In the genomic region with DNA sequence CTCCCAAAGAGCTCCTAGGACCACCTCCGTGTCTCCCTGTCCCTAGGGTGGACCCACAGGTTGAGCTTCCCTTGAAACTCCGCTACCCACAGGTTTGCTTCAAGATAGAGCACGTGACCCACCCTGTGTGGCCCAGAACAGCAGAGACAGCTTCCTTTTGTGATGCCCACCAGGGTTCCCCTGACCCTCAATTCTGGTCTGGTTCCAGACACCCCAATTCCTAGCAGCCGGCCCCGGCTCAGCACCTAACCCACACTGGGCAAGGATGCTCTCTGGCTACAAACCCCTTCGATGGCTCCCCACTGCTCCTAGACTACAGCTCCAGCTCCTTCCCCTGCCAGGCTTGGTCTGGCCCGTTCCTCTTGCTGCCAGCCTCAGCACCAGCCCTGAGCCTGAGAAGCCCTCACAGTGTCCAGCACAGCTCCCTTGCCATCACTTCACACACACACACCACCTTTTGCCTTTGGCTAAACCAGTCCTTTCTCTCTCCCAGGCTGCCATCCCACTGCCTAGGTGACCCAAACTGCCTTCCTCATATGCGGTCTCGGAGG, we compare ENCODE assay signal across 9 cellular contexts. TPM values are rescaled to one million over a fixed set of nuclear protein-coding genes. Genes with fewer than 3 reads are reported as not detected.
DNase-seq lines count a peak whose midpoint lies in the region; ATAC-seq and TF ChIP-seq lines count a peak whose summit lies in the region.
"Had no signal": no experiment of that assay in that cellular context is flagged by ENCODE, and none has a peak within 500 bp of the region (broad histone marks: within the 10 kb centered on the region; RNA-seq: fewer than 3 reads in every experiment).

No MANE protein-coding gene starts in this region.

- TF ChIP-seq POLR2A in stomach (IDR thresholded peaks at IDR 0.05) = no peak

- intact Hi-C loops in stomach (cut with DNase I; ENCODE audit: low total_unique reads) = loop anchor here (10.0 kb wide), 1 partner anchor 113 kb away; no protein-coding TSS in a partner anchor

- H3K4me3 ChIP-seq in LNCaP clone FGC (ENCODE audit: low read depth, low read length) (peak overlapping the region; percentile 13; the same call in 1 of the 2 replicates), osteoblast (ENCODE audit: insufficient read depth, low read length) (no peak overlapping the region), stomach (no peak overlapping the region)
- H3K4me3 ChIP-seq: left ventricle myocardium inferior had no signal

- H3K27ac ChIP-seq in osteoblast (ENCODE audit: low read depth, low read length) (no peak overlapping the region), stomach (no peak overlapping the region)
- H3K27ac ChIP-seq: left ventricle myocardium inferior had no signal

- no peak for DNase-seq in T-helper 2 cell treated with Interferon-gamma antibody and Interleukin-4, amounts not matched to agents 5 μg/mL and 100 μg/mL, for 36 hours (ENCODE audit: low spot score)
- no peak for DNase-seq in T-helper 2 cell
- no peak for DNase-seq in LNCaP clone FGC (ENCODE audit: low read depth)
- peak; percentile 76 for DNase-seq in chondrocyte (ENCODE audit: low spot score)
- DNase-seq in osteoblast (ENCODE audit: insufficient read length, low spot score, missing footprints) = peak; percentile 78
- no peak for DNase-seq in stomach
- no peak for DNase-seq in SHP77 (lab: John Stamatoyannopoulos, UW)

- 47 to 84% (median 79%) methylated on average over 4 to 9 of the region's 9 CpGs for WGBS in stomach, 5 donors

- peaks cover 12% of the 10 kb centered on the region for H3K27me3 Mint-ChIP-seq in T-helper 2 cell treated with Interferon-gamma antibody and Interleukin-4, amounts not matched to agents 5 μg/mL and 100 μg/mL, for 36 hours (ENCODE audit: low read depth)
- H3K27me3 Mint-ChIP-seq in chondrocyte (ENCODE audit: low read depth) = peaks cover 11% of the 10 kb centered on the region

- H3K9me3 ChIP-seq in osteoblast (ENCODE audit: low read depth, low read length) = peaks cover 2% of the 10 kb centered on the region
- H3K9me3 ChIP-seq in stomach = peaks cover 0 to 21% (median 10%) of the 10 kb centered on the region in 4 donors
- H3K9me3 ChIP-seq: left ventricle myocardium inferior had no signal

- peak overlapping the region; percentile 28 for H3K4me2 ChIP-seq in osteoblast (ENCODE audit: insufficient read depth, low read length)

- ATAC-seq in HG03159 (IDR thresholded peaks at IDR 0.05; ENCODE audit: unreplicated experiment) = no peak

- H3K27ac Mint-ChIP-seq in T-helper 2 cell treated with Interferon-gamma antibody and Interleukin-4, amounts not matched to agents 5 μg/mL and 100 μg/mL, for 36 hours = no peak overlapping the region
- H3K27ac Mint-ChIP-seq in chondrocyte (ENCODE audit: unreplicated experiment) = no peak overlapping the region

- H3K4me1 ChIP-seq in osteoblast (ENCODE audit: insufficient read depth, low read length) (no peaks in the 10 kb centered on the region), stomach (peaks cover 0 to 9% (median under 1%) of the 10 kb centered on the region in 4 donors)
- H3K4me1 ChIP-seq: left ventricle myocardium inferior had no signal

- TF ChIP-seq CTCF in LNCaP clone FGC (IDR thresholded peaks at IDR 0.05; ENCODE audit: control insufficient read depth, extremely low read depth, insufficient read depth) = no peak
- TF ChIP-seq CTCF in chondrocyte (IDR thresholded peaks at IDR 0.05) = no peak
- no peak for TF ChIP-seq CTCF in osteoblast (IDR thresholded peaks at IDR 0.05; ENCODE audit: extremely low read depth, low read depth, low read length)
- no peak for TF ChIP-seq CTCF in stomach (IDR thresholded peaks at IDR 0.05)

- H3K36me3 ChIP-seq in osteoblast (ENCODE audit: insufficient read depth, low read length) = no peaks in the 10 kb centered on the region
- no peaks in the 10 kb centered on the region for H3K36me3 ChIP-seq in stomach
- H3K36me3 ChIP-seq: left ventricle myocardium inferior had no signal

- no peaks in the 10 kb centered on the region for H3K9me3 Mint-ChIP-seq in T-helper 2 cell treated with Interferon-gamma antibody and Interleukin-4, amounts not matched to agents 5 μg/mL and 100 μg/mL, for 36 hours
- H3K9me3 Mint-ChIP-seq in chondrocyte (ENCODE audit: low read depth) = peaks cover 10% of the 10 kb centered on the region

- peak overlapping the region; percentile 74 for H3K4me3 Mint-ChIP-seq in T-helper 2 cell treated with Interferon-gamma antibody and Interleukin-4, amounts not matched to agents 5 μg/mL and 100 μg/mL, for 36 hours
- peak overlapping the region; percentile 54 for H3K4me3 Mint-ChIP-seq in chondrocyte (ENCODE audit: unreplicated experiment)

- H3K27me3 ChIP-seq in osteoblast (ENCODE audit: insufficient read depth, low read length) (peaks cover 25% of the 10 kb centered on the region), stomach (peaks cover 0 to 35% (median 23%) of the 10 kb centered on the region in 3 donors)

- no peak for TF ChIP-seq EP300 in stomach (IDR thresholded peaks at IDR 0.05)

- no peaks in the 10 kb centered on the region for H3K36me3 Mint-ChIP-seq in T-helper 2 cell treated with Interferon-gamma antibody and Interleukin-4, amounts not matched to agents 5 μg/mL and 100 μg/mL, for 36 hours (ENCODE audit: low read depth)
- H3K36me3 Mint-ChIP-seq in chondrocyte (ENCODE audit: low read depth) = no peaks in the 10 kb centered on the region

- peak overlapping the region; percentile 41 for H2AFZ ChIP-seq in osteoblast (ENCODE audit: low read length)

- H3K4me1 Mint-ChIP-seq in T-helper 2 cell treated with Interferon-gamma antibody and Interleukin-4, amounts not matched to agents 5 μg/mL and 100 μg/mL, for 36 hours (ENCODE audit: low read depth) = peaks cover 4% of the 10 kb centered on the region
- peaks cover 5% of the 10 kb centered on the region for H3K4me1 Mint-ChIP-seq in chondrocyte (ENCODE audit: low read depth)

- H4K20me1 ChIP-seq in osteoblast (ENCODE audit: insufficient read depth, low read length) = no peaks in the 10 kb centered on the region

- no peaks in the 10 kb centered on the region for H3K79me2 ChIP-seq in osteoblast (ENCODE audit: insufficient read depth, low read length)

RNA-seq across cellular contexts. Expression of gene PNCK, which starts 6.3 kb away (rescaled TPM):
- total RNA-seq in chondrocyte (3.2 to 3.8 TPM (median 3.5 TPM) in 3 replicates), osteoblast (0.29 and 0.36 TPM in 2 replicates), stomach (10 to 100 TPM in 2 of 5 donors, 1 to 10 TPM in 2, under 1 TPM in 1; 0.87 to 21.0 (median 8.3) TPM)
- polyA plus RNA-seq in stomach = 10 to 100 TPM in 1 of 3 donors, under 1 TPM in 1, not detected in 1; 0.44 to 14.9 TPM

RNA-seq across cellular contexts. Expression of gene DUSP9, which starts 20.4 kb away (rescaled TPM):
- total RNA-seq in chondrocyte (0.13 to 0.77 TPM in 2 of 3 replicates, not detected in the other), osteoblast (under 0.01 TPM in 2 replicates), stomach (under 1 TPM in 1 of 5 donors, not detected in 4; 0.18 TPM)
- polyA plus RNA-seq in stomach = under 1 TPM in 1 of 3 donors, not detected in 2; 0.25 TPM
- total RNA-seq: left ventricle myocardium inferior had no signal

RNA-seq across cellular contexts. Expression of gene SLC6A8, which starts 20.4 kb away (rescaled TPM):
- total RNA-seq in chondrocyte (47.6 to 71.1 TPM (median 70.6 TPM) in 3 replicates), osteoblast (15.3 and 19.5 TPM in 2 replicates), stomach (10 to 100 TPM; 17.7 to 32.7 (median 19.1) TPM)
- 10 to 100 TPM in 2 of 3 donors, 1 to 10 TPM in 1; 7.3 to 30.9 (median 15.9) TPM for polyA plus RNA-seq in stomach

RNA-seq across cellular contexts. Expression of gene BCAP31, which starts 56.8 kb away (rescaled TPM):
- total RNA-seq in chondrocyte = 144 to 153 TPM (median 147 TPM) in 3 replicates
- 114 and 118 TPM in 2 replicates for total RNA-seq in osteoblast
- 100 to 1,000 TPM in 1 of 5 donors, 10 to 100 TPM in 3, under 1 TPM in 1; 0.58 to 121 (median 75.9) TPM for total RNA-seq in stomach
- 100 to 1,000 TPM in 1 of 3 donors, 10 to 100 TPM in 2; 49.6 to 156 (median 88.0) TPM for polyA plus RNA-seq in stomach

RNA-seq across cellular contexts. Expression of gene ABCD1, which starts 57.3 kb away (rescaled TPM):
- 19.0 to 25.4 TPM (median 20.3 TPM) in 3 replicates for total RNA-seq in chondrocyte
- 14.1 and 16.3 TPM in 2 replicates for total RNA-seq in osteoblast
- 10 to 100 TPM in 3 of 5 donors, 1 to 10 TPM in 2; 2.4 to 22.3 (median 14.5) TPM for total RNA-seq in stomach
- polyA plus RNA-seq in stomach = 1 to 10 TPM; 3.2 to 3.7 (median 3.4) TPM

Comparison
In these comparisons a context has a peak if more than half of its experiments do, and no peak if none do; other contexts are left out.
1. DNase-seq: peak in chondrocyte (single experiment) and osteoblast (single experiment); none in T-helper 2 cell treated with Interferon-gamma antibody and Interleukin-4, amounts not matched to agents 5 μg/mL and 100 μg/mL, for 36 hours (single experiment), T-helper 2 cell (0 of 5), LNCaP clone FGC (single experiment), stomach (single experiment) and SHP77 (0 of 2).